Comparison of ENCODE assay signal across 8 cellular contexts in the genomic region with DNA sequence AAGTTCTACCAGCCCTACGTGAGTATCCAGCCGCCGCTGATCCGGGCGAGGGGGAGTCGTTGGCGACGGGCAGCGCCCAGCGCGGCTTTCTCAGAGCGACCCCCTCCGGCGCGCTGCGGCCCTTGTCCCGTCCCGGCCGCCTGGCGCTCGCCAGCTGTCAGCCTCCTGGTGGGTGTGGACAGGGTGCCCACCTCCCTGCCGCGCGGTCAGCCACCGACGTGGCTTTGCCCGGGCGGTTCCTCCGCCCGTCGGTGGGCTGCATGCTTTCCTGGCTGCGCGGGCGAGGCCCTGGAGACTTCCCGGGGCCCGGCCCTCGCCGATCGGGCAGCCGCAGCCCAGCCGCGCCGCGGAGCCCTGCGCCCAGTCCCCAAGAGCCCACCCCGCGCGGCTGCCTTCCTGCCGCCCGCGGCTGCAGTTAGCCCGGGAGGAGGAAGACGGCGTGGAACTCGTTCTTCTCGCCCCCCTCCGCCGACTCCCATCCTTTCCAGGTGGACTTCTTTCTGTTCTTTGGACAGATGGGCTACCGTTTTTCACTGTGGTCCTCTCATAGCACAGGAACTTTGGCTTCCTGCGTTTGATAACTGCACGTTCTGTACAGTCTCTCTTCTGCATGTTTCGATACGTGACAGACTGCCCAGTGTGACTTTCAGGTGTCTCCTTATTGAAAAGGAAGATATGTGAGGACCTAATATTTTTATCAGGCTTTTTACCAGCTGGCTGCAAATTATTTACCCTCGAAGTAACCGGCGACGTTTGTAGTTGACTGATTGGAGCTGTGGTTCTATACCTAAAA. TPM values are rescaled to one million over a fixed set of nuclear protein-coding genes. Genes with fewer than 3 reads are reported as not detected.
DNase-seq lines count a peak whose midpoint lies in the region; ATAC-seq and TF ChIP-seq lines count a peak whose summit lies in the region.

No MANE protein-coding gene starts in this region.

- H3K27me3 ChIP-seq in OCI-LY3 (ENCODE audit: low read depth, low read length) (no peaks in the 10 kb centered on the region), iPS DF 6.9 (ENCODE audit: control insufficient read depth, insufficient read depth, low read length) (no peaks in the 10 kb centered on the region)

- H2AFZ ChIP-seq in OCI-LY3 (ENCODE audit: low read depth, low read length) = no peak overlapping the region

- DNase-seq in Daoy (ENCODE audit: low read depth) = peak; percentile 84
- DNase-seq in astrocyte of the hippocampus (ENCODE audit: low read depth, low spot score) = peak; percentile 89
- no peak for DNase-seq in iPS DF 6.9 (ENCODE audit: low read depth, low spot score)
- peak; percentile 62 for DNase-seq in sciatic nerve (ENCODE audit: low spot score)
- no peak for DNase-seq in CD1c-positive myeloid dendritic cell (ENCODE audit: extremely low spot score)

- H3K4me2 ChIP-seq in OCI-LY3 (ENCODE audit: low read length) = peak overlapping the region; percentile 87

- WGBS in iPS DF 6.9 (ENCODE audit: insufficient coverage, insufficient read length) = no CpG with 5 or more reads among the region's 67 CpGs

- intact Hi-C loops in sciatic nerve (cut with DNase I) = no loop called here

- ATAC-seq in GM19452 (IDR thresholded peaks at IDR 0.05; ENCODE audit: unreplicated experiment) (peak; percentile 31), HG03439 (IDR thresholded peaks at IDR 0.05; ENCODE audit: unreplicated experiment) (peak; percentile 42), sciatic nerve (peak; percentile 47)

- H3K27ac ChIP-seq in OCI-LY3 (ENCODE audit: low read length) = peak overlapping the region; percentile 75; the same call in 1 of the 2 replicates
- no peak overlapping the region for H3K27ac ChIP-seq in iPS DF 6.9 (ENCODE audit: low read length)

- no peak for TF ChIP-seq CTCF in OCI-LY3 (IDR thresholded peaks at IDR 0.05; ENCODE audit: low read depth, low read length)

- H3K4me3 ChIP-seq in OCI-LY3 (ENCODE audit: low read length) (peak overlapping the region; percentile 95), iPS DF 6.9 (ENCODE audit: low read length) (peak overlapping the region; percentile 88)

- H3K36me3 ChIP-seq in OCI-LY3 (replicated peaks; ENCODE audit: low read depth, low read length) = peaks cover 9% of the 10 kb centered on the region
- no peaks in the 10 kb centered on the region for H3K36me3 ChIP-seq in iPS DF 6.9 (ENCODE audit: control insufficient read depth, insufficient read depth, low read length)

- H3K9me3 ChIP-seq in OCI-LY3 (ENCODE audit: insufficient read depth, low read length) = no peaks in the 10 kb centered on the region
- H3K9me3 ChIP-seq in iPS DF 6.9 (ENCODE audit: control insufficient read depth, insufficient read depth, low read length) = no peaks in the 10 kb centered on the region

- H3K9ac ChIP-seq in OCI-LY3 (ENCODE audit: low read length) = peak overlapping the region; percentile 63

- H4K20me1 ChIP-seq in OCI-LY3 (ENCODE audit: insufficient read depth, low read length) = peaks cover 54% of the 10 kb centered on the region

- peaks cover 73% of the 10 kb centered on the region for H3K79me2 ChIP-seq in OCI-LY3 (ENCODE audit: low read length)

- peaks cover 50% of the 10 kb centered on the region for H3K4me1 ChIP-seq in OCI-LY3 (ENCODE audit: low read length)
- peaks cover 3% of the 10 kb centered on the region; the same call in 1 of the 2 replicates for H3K4me1 ChIP-seq in iPS DF 6.9 (ENCODE audit: control insufficient read depth, insufficient read depth, low read length)

RNA-seq across cellular contexts. Expression of a gene that starts 0.6 kb away (rescaled TPM):
- total RNA-seq in Daoy (2014; rRNA removed; shearing (Covaris generic)) = 109 and 194 TPM in 2 replicates
- total RNA-seq in sciatic nerve = 106 TPM

RNA-seq across cellular contexts. Expression of a gene that starts 0.9 kb away (rescaled TPM):
- total RNA-seq in Daoy (2014; rRNA removed; shearing (Covaris generic)) = 64.1 and 87.3 TPM in 2 replicates
- 44.6 TPM for total RNA-seq in sciatic nerve

RNA-seq across cellular contexts. Expression of a gene that starts 25.8 kb away (rescaled TPM):
- total RNA-seq in Daoy (2014; rRNA removed; shearing (Covaris generic)) = 10.7 and 15.9 TPM in 2 replicates
- total RNA-seq in sciatic nerve = 72.8 TPM

Comparison
In these comparisons a context has a peak if more than half of its experiments do, and no peak if none do; other contexts are left out.
1. DNase-seq: peak in Daoy (single experiment), astrocyte of the hippocampus (single experiment) and sciatic nerve (single experiment); none in iPS DF 6.9 (single experiment) and CD1c-positive myeloid dendritic cell (single experiment).
2. Peak in every context shown above with its lines, with median percentiles within 50 percentile points of each other: ATAC-seq.